In genomic region chr16:56633535-56633934, GRCh38 we compare ENCODE assay signal across 21 cellular contexts. TPM values are rescaled to one million over a fixed set of nuclear protein-coding genes. Genes with fewer than 3 reads are reported as not detected.
DNase-seq lines count a peak whose midpoint lies in the region; ATAC-seq and TF ChIP-seq lines count a peak whose summit lies in the region.
"Had no signal": no experiment of that assay in that cellular context is flagged by ENCODE, and none has a peak within 500 bp of the region (broad histone marks: within the 10 kb centered on the region; RNA-seq: fewer than 3 reads in every experiment).

No MANE protein-coding gene starts in this region.

- peaks cover 69 to 70% of the 10 kb centered on the region in 2 donors for H3K27me3 Mint-ChIP-seq in natural killer cell (ENCODE audit: low read depth in 2 of 2)
- peaks cover 54 to 74% of the 10 kb centered on the region in 2 donors for H3K27me3 Mint-ChIP-seq in natural killer cell treated with Interleukin-12 subunit alpha and Interleukin-12 subunit beta and Interleukin-15 and Interleukin-18, amount 100 ng/mL, for 72 hours

- H3K9me3 Mint-ChIP-seq in natural killer cell = no peaks in the 10 kb centered on the region
- no peaks in the 10 kb centered on the region for H3K9me3 Mint-ChIP-seq in natural killer cell treated with Interleukin-12 subunit alpha and Interleukin-12 subunit beta and Interleukin-15 and Interleukin-18, amount 100 ng/mL, for 72 hours
- H3K9me3 Mint-ChIP-seq: activated CD4-positive, alpha-beta memory T cell treated with anti-CD3 and anti-CD28 coated beads, Interleukin-2, amount 10 ng/mL, durations not matched to agents 7 days and 5 days; memory B cell; nephron progenitor cell had no signal

- H3K36me3 Mint-ChIP-seq in natural killer cell = no peaks in the 10 kb centered on the region
- no peaks in the 10 kb centered on the region for H3K36me3 Mint-ChIP-seq in natural killer cell treated with Interleukin-12 subunit alpha and Interleukin-12 subunit beta and Interleukin-15 and Interleukin-18, amount 100 ng/mL, for 72 hours
- H3K36me3 Mint-ChIP-seq: memory B cell had no signal

- TF ChIP-seq CTCF in natural killer cell (IDR thresholded peaks at IDR 0.05) = no peak

- no peak overlapping the region for H3K27ac Mint-ChIP-seq in natural killer cell
- H3K27ac Mint-ChIP-seq in natural killer cell treated with Interleukin-12 subunit alpha and Interleukin-12 subunit beta and Interleukin-15 and Interleukin-18, amount 100 ng/mL, for 72 hours = no peak overlapping the region
- H3K27ac Mint-ChIP-seq: activated CD4-positive, alpha-beta memory T cell treated with anti-CD3 and anti-CD28 coated beads, Interleukin-2, amount 10 ng/mL, durations not matched to agents 7 days and 5 days; memory B cell; nephron progenitor cell had no signal

- DNase-seq in natural killer cell (no peak), posterior vena cava (ENCODE audit: low spot score) (peak; percentile 63), cerebellar cortex (ENCODE audit: low spot score) (no peak), GM19240 (ENCODE audit: insufficient read length, low spot score) (no peak)
- no peak for DNase-seq in natural killer cell treated with Interleukin-12 subunit alpha and Interleukin-12 subunit beta and Interleukin-15 and Interleukin-18, amount 100 ng/mL, for 72 hours (ENCODE audit: low spot score)
- DNase-seq: activated CD4-positive, alpha-beta memory T cell treated with anti-CD3 and anti-CD28 coated beads, Interleukin-2, amount 10 ng/mL, durations not matched to agents 7 days and 5 days; activated CD4-positive, CD25-positive, alpha-beta regulatory T cell; amygdala; caudate nucleus; erythroblast; islet precursor cell; NCI-H2171 treated with DMSO at 0.1 percent for 48 hours; NCI-H526; nephron progenitor cell; posterior cingulate gyrus; stimulated activated CD4-positive, alpha-beta T cell treated with anti-CD3 and anti-CD28 coated beads, Interleukin-4, amount 100 ng/mL, for 24 hours had no signal

- H3K4me3 Mint-ChIP-seq in natural killer cell = peak overlapping the region; percentile 21
- H3K4me3 Mint-ChIP-seq in natural killer cell treated with Interleukin-12 subunit alpha and Interleukin-12 subunit beta and Interleukin-15 and Interleukin-18, amount 100 ng/mL, for 72 hours = no peak overlapping the region
- H3K4me3 Mint-ChIP-seq: activated CD4-positive, alpha-beta memory T cell treated with anti-CD3 and anti-CD28 coated beads, Interleukin-2, amount 10 ng/mL, durations not matched to agents 7 days and 5 days had no signal

- no peak for ATAC-seq in natural killer cell
- no peak for ATAC-seq in natural killer cell treated with Interleukin-12 subunit alpha and Interleukin-12 subunit beta and Interleukin-15 and Interleukin-18, amount 100 ng/mL, for 72 hours
- ATAC-seq in GM21723 (IDR thresholded peaks at IDR 0.05; ENCODE audit: unreplicated experiment) = no peak

- intact Hi-C loops in natural killer cell (cut with micrococcal nuclease) (no loop called here), posterior vena cava (cut with DNase I) (no loop called here)

- peaks cover 11 to 15% of the 10 kb centered on the region in 2 donors for H3K4me1 Mint-ChIP-seq in natural killer cell
- peaks cover 17 to 31% of the 10 kb centered on the region in 2 donors for H3K4me1 Mint-ChIP-seq in natural killer cell treated with Interleukin-12 subunit alpha and Interleukin-12 subunit beta and Interleukin-15 and Interleukin-18, amount 100 ng/mL, for 72 hours (ENCODE audit: low read depth in 2 of 2)

RNA-seq across cellular contexts. Expression of gene MT1M, which starts 1.1 kb away (rescaled TPM):
- total RNA-seq in natural killer cell (not detected), posterior vena cava (100 to 1,000 TPM in 1 of 2 donors, 10 to 100 TPM in 1; 82.2 to 146 TPM)
- total RNA-seq in natural killer cell treated with Interleukin-12 subunit alpha and Interleukin-12 subunit beta and Interleukin-15 and Interleukin-18, amount 100 ng/mL, for 72 hours = under 1 TPM in 1 of 2 donors, not detected in 1; 0.36 TPM
- total RNA-seq: activated CD4-positive, alpha-beta memory T cell treated with anti-CD3 and anti-CD28 coated beads, Interleukin-2, amount 10 ng/mL, durations not matched to agents 7 days and 5 days; frontal cortex; MCF 10A had no signal

RNA-seq across cellular contexts. Expression of gene MT1A, which starts 4.9 kb away (rescaled TPM):
- total RNA-seq in natural killer cell (not detected), posterior vena cava (100 to 1,000 TPM in 1 of 2 donors, 10 to 100 TPM in 1; 52.7 to 104 TPM)
- total RNA-seq in natural killer cell treated with Interleukin-12 subunit alpha and Interleukin-12 subunit beta and Interleukin-15 and Interleukin-18, amount 100 ng/mL, for 72 hours = 10 to 100 TPM in 1 of 2 donors, 1 to 10 TPM in 1; 6.3 to 22.4 TPM
- total RNA-seq: activated CD4-positive, alpha-beta memory T cell treated with anti-CD3 and anti-CD28 coated beads, Interleukin-2, amount 10 ng/mL, durations not matched to agents 7 days and 5 days; Daoy; frontal cortex; MCF 10A had no signal

RNA-seq across cellular contexts. Expression of gene MT1E, which starts 8.0 kb away (rescaled TPM):
- total RNA-seq in natural killer cell (1 to 10 TPM in 1 of 3 donors, under 1 TPM in 1, not detected in 1; 0.40 to 3.2 TPM), posterior vena cava (100 to 1,000 TPM; 240 to 379 TPM)
- total RNA-seq in natural killer cell treated with Interleukin-12 subunit alpha and Interleukin-12 subunit beta and Interleukin-15 and Interleukin-18, amount 100 ng/mL, for 72 hours = 100 to 1,000 TPM in 1 of 2 donors, 10 to 100 TPM in 1; 58.5 to 148 TPM

RNA-seq across cellular contexts. Expression of gene MT1B, which starts 18.2 kb away (rescaled TPM):
- total RNA-seq in natural killer cell (not detected), posterior vena cava (not detected)
- not detected for total RNA-seq in natural killer cell treated with Interleukin-12 subunit alpha and Interleukin-12 subunit beta and Interleukin-15 and Interleukin-18, amount 100 ng/mL, for 72 hours
- total RNA-seq: activated CD4-positive, alpha-beta memory T cell treated with anti-CD3 and anti-CD28 coated beads, Interleukin-2, amount 10 ng/mL, durations not matched to agents 7 days and 5 days; Daoy; frontal cortex; MCF 10A had no signal

RNA-seq across cellular contexts. Expression of gene MT1F, which starts 24.2 kb away (rescaled TPM):
- total RNA-seq in natural killer cell (1 to 10 TPM; 3.8 to 8.0 (median 5.4) TPM), posterior vena cava (10 to 100 TPM in 1 of 2 donors, 1 to 10 TPM in 1; 9.1 to 10.6 TPM)
- total RNA-seq in natural killer cell treated with Interleukin-12 subunit alpha and Interleukin-12 subunit beta and Interleukin-15 and Interleukin-18, amount 100 ng/mL, for 72 hours = 10 to 100 TPM; 11.1 to 19.9 TPM

Comparison
In these comparisons a context has a peak if more than half of its experiments do, and no peak if none do; other contexts are left out.
1. RNA of gene MT1A, which starts 4.9 kb away (total RNA-seq): 52.7 to 104 TPM in posterior vena cava and 6.3 to 22.4 TPM in natural killer cell treated with Interleukin-12 subunit alpha and Interleukin-12 subunit beta and Interleukin-15 and Interleukin-18, amount 100 ng/mL, for 72 hours; not detected in natural killer cell; every median in the first group is over 4 times any median in the second.
2. RNA of gene MT1E, which starts 8.0 kb away (total RNA-seq): 240 to 379 TPM in posterior vena cava and 58.5 to 148 TPM in natural killer cell treated with Interleukin-12 subunit alpha and Interleukin-12 subunit beta and Interleukin-15 and Interleukin-18, amount 100 ng/mL, for 72 hours; 0.40 to 3.2 TPM in natural killer cell; every median in the first group is over 10 times any median in the second.
3. RNA of gene MT1M, which starts 1.1 kb away (total RNA-seq): 82.2 to 146 TPM in posterior vena cava; 0.36 TPM in natural killer cell treated with Interleukin-12 subunit alpha and Interleukin-12 subunit beta and Interleukin-15 and Interleukin-18, amount 100 ng/mL, for 72 hours and not detected in natural killer cell; every median in the first group is over 10 times any median in the second.